ENCODE assay signal across 9 cellular contexts in genomic region chr6:125746019-125746414, GRCh38. TPM values are rescaled to one million over a fixed set of nuclear protein-coding genes. Genes with fewer than 3 reads are reported as not detected.
DNase-seq lines count a peak whose midpoint lies in the region; ATAC-seq and TF ChIP-seq lines count a peak whose summit lies in the region.
"Had no signal": no experiment of that assay in that cellular context is flagged by ENCODE, and none has a peak within 500 bp of the region (broad histone marks: within the 10 kb centered on the region; RNA-seq: fewer than 3 reads in every experiment).

No MANE protein-coding gene starts in this region.

- H3K36me3 Mint-ChIP-seq in activated naive CD4-positive, alpha-beta T cell treated with anti-CD3 and anti-CD28 coated beads, Interleukin-2, amount 10 ng/mL, durations not matched to agents 7 days and 5 days, result peaks cover 4% of the 10 kb centered on the region
- H3K36me3 Mint-ChIP-seq in activated naive CD4-positive, alpha-beta T cell treated with anti-CD3 and anti-CD28 coated beads, Interleukin-2, amount 50 U/mL, for 72 hours, result peaks cover 5 to 18% of the 10 kb centered on the region in 2 donors

- 11 to 30% methylated on average over 2 to 5 of the region's 5 CpGs for WGBS in mesodermal cell (ENCODE audit: insufficient coverage in 2 of 2), 2 experiments
- WGBS in transverse colon (ENCODE audit: low coverage in 1 of 2), 2 donors, result 54 to 74% methylated on average over 5 of the region's 5 CpGs

- H3K4me1 ChIP-seq in ascending aorta, result peaks cover 10 to 12% of the 10 kb centered on the region in 2 donors
- peaks cover 10% of the 10 kb centered on the region for H3K4me1 ChIP-seq in mesodermal cell (ENCODE audit: control insufficient read depth, insufficient read depth, low read length, poor library complexity, severe bottlenecking)
- peaks cover 13 to 39% (median 27%) of the 10 kb centered on the region in 4 donors for H3K4me1 ChIP-seq in transverse colon

- in situ Hi-C loops in transverse colon (cut with MboI; ENCODE audit: low pct_ligation_motif_present in 1 of 4, low pct_unique_long_range_greater_than_20kb in 1 of 4, low sequenced_read_pairs in 3 of 4), result no loop called here

- peaks cover 36% of the 10 kb centered on the region for H3K4me1 Mint-ChIP-seq in activated naive CD4-positive, alpha-beta T cell treated with anti-CD3 and anti-CD28 coated beads, Interleukin-2, amount 10 ng/mL, durations not matched to agents 7 days and 5 days

- H3K36me3 ChIP-seq in ascending aorta (no peaks in the 10 kb centered on the region), mesodermal cell (ENCODE audit: control insufficient read depth, insufficient read depth, low read length) (no peaks in the 10 kb centered on the region), transverse colon (no peaks in the 10 kb centered on the region)
- H3K36me3 ChIP-seq: BE2C had no signal

- H3K27ac ChIP-seq in ascending aorta (peak overlapping the region; percentile 95 to 99), mesodermal cell (ENCODE audit: low read depth, low read length, severe bottlenecking) (no peak overlapping the region), transverse colon (peak overlapping the region in 3 of 4 donors; percentile 80 to 82 (median 81))

- H3K27me3 Mint-ChIP-seq in activated naive CD4-positive, alpha-beta T cell treated with anti-CD3 and anti-CD28 coated beads, Interleukin-2, amount 10 ng/mL, durations not matched to agents 7 days and 5 days, result peaks cover 54% of the 10 kb centered on the region

- H3K9me3 Mint-ChIP-seq in activated naive CD4-positive, alpha-beta T cell treated with anti-CD3 and anti-CD28 coated beads, Interleukin-2, amount 10 ng/mL, durations not matched to agents 7 days and 5 days, result no peaks in the 10 kb centered on the region
- H3K9me3 Mint-ChIP-seq in activated naive CD4-positive, alpha-beta T cell treated with anti-CD3 and anti-CD28 coated beads, Interleukin-2, amount 50 U/mL, for 72 hours, result no peaks in the 10 kb centered on the region

- no peak overlapping the region for H3K27ac Mint-ChIP-seq in activated naive CD4-positive, alpha-beta T cell treated with anti-CD3 and anti-CD28 coated beads, Interleukin-2, amount 10 ng/mL, durations not matched to agents 7 days and 5 days
- H3K27ac Mint-ChIP-seq in activated naive CD4-positive, alpha-beta T cell treated with anti-CD3 and anti-CD28 coated beads, Interleukin-2, amount 50 U/mL, for 72 hours, result no peak overlapping the region

- TF ChIP-seq EP300 in transverse colon (IDR thresholded peaks at IDR 0.05; ENCODE audit: low read depth), result no peak

- no peak for DNase-seq in activated naive CD4-positive, alpha-beta T cell treated with anti-CD3 and anti-CD28 coated beads, Interleukin-2, amount 10 ng/mL, durations not matched to agents 7 days and 5 days
- no peak for DNase-seq in activated naive CD4-positive, alpha-beta T cell treated with anti-CD3 and anti-CD28 coated beads, Interleukin-2, amount 50 U/mL, for 72 hours (ENCODE audit: low spot score in 2 of 2)
- DNase-seq in ascending aorta (ENCODE audit: low spot score in 2 of 2) (no peak), transverse colon (no peak), AG08395 (ENCODE audit: low spot score) (no peak), glomerular visceral epithelial cell (ENCODE audit: extremely low spot score) (no peak)
- DNase-seq: BE2C had no signal

- CTCF ChIA-PET in activated naive CD4-positive, alpha-beta T cell treated with anti-CD3 and anti-CD28 coated beads, Interleukin-2, amount 10 ng/mL, durations not matched to agents 7 days and 5 days (lab: Charles Lee), result interaction anchor here (0.8 to 1.1 kb wide), 2 partner anchors 11 to 210 kb away, joined by 3 to 4 read pairs; partner anchors contain the start of gene HINT3

- peak overlapping the region; percentile 75 for H3K4me3 Mint-ChIP-seq in activated naive CD4-positive, alpha-beta T cell treated with anti-CD3 and anti-CD28 coated beads, Interleukin-2, amount 10 ng/mL, durations not matched to agents 7 days and 5 days

- ATAC-seq in activated naive CD4-positive, alpha-beta T cell treated with anti-CD3 and anti-CD28 coated beads, Interleukin-2, amount 50 U/mL, for 72 hours, result no peak
- ATAC-seq in GM21528 (IDR thresholded peaks at IDR 0.05; ENCODE audit: low FRiP score, unreplicated experiment), result no peak

- H3K4me3 ChIP-seq in ascending aorta (peak overlapping the region; percentile 79 to 81), mesodermal cell (ENCODE audit: extremely low read depth, insufficient read depth, low read length, poor library complexity, severe bottlenecking) (peak overlapping the region; percentile 79), transverse colon (peak overlapping the region in 1 of 4 donors; percentile 60)

- intact Hi-C loops in ascending aorta (cut with DNase I), result loop anchor here (2.0 to 5.0 kb wide), 4 partner anchors 15 to 299 kb away; no protein-coding TSS in a partner anchor
- intact Hi-C loops in transverse colon (cut with DNase I; ENCODE audit: low total_unique reads), result no loop called here

- TF ChIP-seq CTCF in ascending aorta (IDR thresholded peaks at IDR 0.05) (no peak), transverse colon (IDR thresholded peaks at IDR 0.05) (no peak)

- no peaks in the 10 kb centered on the region for H3K27me3 ChIP-seq in ascending aorta
- peaks cover 89% of the 10 kb centered on the region for H3K27me3 ChIP-seq in transverse colon

- no peaks in the 10 kb centered on the region for H3K9me3 ChIP-seq in ascending aorta
- no peaks in the 10 kb centered on the region for H3K9me3 ChIP-seq in mesodermal cell (ENCODE audit: control insufficient read depth, low read length)
- no peaks in the 10 kb centered on the region for H3K9me3 ChIP-seq in transverse colon
- H3K9me3 ChIP-seq: BE2C had no signal

- TF ChIP-seq POLR2A in transverse colon (IDR thresholded peaks at IDR 0.05), result no peak

RNA-seq across cellular contexts. Expression of gene HEY2, which starts 3.4 kb away (rescaled TPM):
- total RNA-seq in activated naive CD4-positive, alpha-beta T cell treated with anti-CD3 and anti-CD28 coated beads, Interleukin-2, amount 50 U/mL, for 72 hours, result not detected
- total RNA-seq in ascending aorta (0.32 TPM), transverse colon (under 1 TPM in 2 of 4 donors, not detected in 2; 0.41 to 0.79 TPM)
- polyA plus RNA-seq in mesodermal cell (2013, experiment 1 of 2), result 57.0 TPM
- 56.2 TPM for polyA plus RNA-seq in mesodermal cell (2013, experiment 2 of 2)

RNA-seq across cellular contexts. Expression of gene NCOA7, which starts 44.7 kb away (rescaled TPM):
- total RNA-seq in activated naive CD4-positive, alpha-beta T cell treated with anti-CD3 and anti-CD28 coated beads, Interleukin-2, amount 50 U/mL, for 72 hours, result 10 to 100 TPM; 50.8 to 58.8 TPM
- total RNA-seq in ascending aorta, result 37.4 TPM
- polyA plus RNA-seq in mesodermal cell (2013, experiment 1 of 2), result 6.9 TPM
- 7.9 TPM for polyA plus RNA-seq in mesodermal cell (2013, experiment 2 of 2)
- 10 to 100 TPM; 16.7 to 28.3 (median 21.2) TPM for total RNA-seq in transverse colon
